16 cellular contexts compared by ENCODE assay signal in the genomic region with DNA sequence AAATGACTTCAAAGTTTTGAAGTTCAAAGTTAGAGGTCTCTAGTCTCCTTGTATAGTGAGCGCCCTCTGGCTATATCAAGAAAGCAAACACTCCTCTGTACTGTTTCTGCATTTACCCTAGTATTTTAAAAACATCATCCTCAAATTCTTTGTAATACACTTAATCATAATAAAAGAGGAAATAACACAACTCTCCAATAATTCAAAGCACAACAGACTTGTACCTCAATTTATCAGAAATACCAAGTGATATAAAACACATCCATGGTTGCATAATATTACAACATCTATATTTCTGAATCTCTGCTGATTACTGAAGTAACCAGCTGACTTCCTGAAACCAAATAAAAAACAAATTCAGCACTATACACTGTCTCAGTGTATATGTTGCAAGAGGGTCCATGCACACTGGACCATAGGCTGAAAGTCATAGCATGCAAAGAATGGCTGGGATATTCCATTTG. TPM values are rescaled to one million over a fixed set of nuclear protein-coding genes. Genes with fewer than 3 reads are reported as not detected.
A peak's percentile ranks its signal among the peaks of the same experiment; 100 is the strongest.
DNase-seq lines count a peak whose midpoint lies in the region; ATAC-seq, FAIRE-seq and TF ChIP-seq lines count a peak whose summit lies in the region.
"Had no signal": no experiment of that assay in that cellular context is flagged by ENCODE, and none has a peak within 500 bp of the region (broad histone marks: within the 10 kb centered on the region; RNA-seq: fewer than 3 reads in every experiment).

No MANE protein-coding gene starts in this region.

- H3K27ac ChIP-seq in ACC112 (ENCODE audit: low read depth, low read length): peak overlapping the region; percentile 44
- H3K27ac ChIP-seq in HepG2 (ENCODE audit: extremely low read length, insufficient read depth, low read length): peak overlapping the region; percentile 27
- H3K27ac ChIP-seq in colonic mucosa: no peak overlapping the region
- H3K27ac ChIP-seq: HL-60 had no signal

- FAIRE-seq in HepG2 (lab: Jason Lieb, UNC): no peak
- FAIRE-seq: GM19239 had no signal

- H3K9me3 Mint-ChIP-seq in HFFc6: no peaks in the 10 kb centered on the region
- H3K9me3 Mint-ChIP-seq: activated naive CD8-positive, alpha-beta T cell treated with anti-CD3 and anti-CD28 coated beads for 36 hours; CD14-positive monocyte; T-cell had no signal

- TF ChIP-seq POLR2A in HepG2 (IDR thresholded peaks at IDR 0.05; ENCODE audit: insufficient read depth in 1 of 2, low read depth in 2 of 2, low read length in 2 of 2): no peak

- H3K27ac Mint-ChIP-seq in HFFc6: peak overlapping the region; percentile 40
- H3K27ac Mint-ChIP-seq: activated naive CD8-positive, alpha-beta T cell treated with anti-CD3 and anti-CD28 coated beads for 36 hours; T-cell had no signal

- no peak for DNase-seq in HFFc6
- DNase-seq in cardiac fibroblast (ENCODE audit: low read depth in 2 of 2): peak; percentile 60 to 71
- no peak for DNase-seq in HepG2 (ENCODE audit: low spot score)
- no peak for DNase-seq in colonic mucosa
- DNase-seq in ecto neural progenitor cell (ENCODE audit: low spot score): no peak
- DNase-seq in activated CD4-positive, alpha-beta T cell treated with anti-CD3 and anti-CD28 coated beads for 1 hour: no peak
- no peak for DNase-seq in EL
- DNase-seq: activated naive CD8-positive, alpha-beta T cell treated with anti-CD3 and anti-CD28 coated beads for 36 hours; NCI-H774; stimulated activated CD4-positive, alpha-beta T cell treated with anti-CD3 and anti-CD28 coated beads, Interleukin-2, amount 100 ng/mL, for 48 hours; stimulated activated naive CD8-positive, alpha-beta T cell treated with anti-CD3 and anti-CD28 coated beads, Interleukin-15, Interleukin-2, amounts not matched to agents 100 U/mL and 50 U/mL, for 24 hours; T-cell had no signal

- TF ChIP-seq CTCF in HFFc6 (IDR thresholded peaks at IDR 0.05): peak; percentile 54; the same call in 1 of the 2 replicates
- TF ChIP-seq CTCF in cardiac fibroblast (IDR thresholded peaks at IDR 0.05; ENCODE audit: low read depth, low read length): peak; percentile 22
- TF ChIP-seq CTCF in HepG2 (CRISPR knock-in tag; IDR thresholded peaks at IDR 0.05): peak; percentile 24; the same call in 1 of the 2 replicates
- no peak for TF ChIP-seq CTCF in colonic mucosa (IDR thresholded peaks at IDR 0.05)

- peaks cover 98% of the 10 kb centered on the region for H3K79me2 ChIP-seq in ACC112 (ENCODE audit: control insufficient read depth, insufficient read depth, low read length, unreplicated experiment)
- peaks cover 99% of the 10 kb centered on the region for H3K79me2 ChIP-seq in HepG2 (ENCODE audit: insufficient read depth, low read length)

- in situ Hi-C loops in HepG2 (cut with HindIII; ENCODE audit: extremely low pct_ligation_motif_present, low pct_unique_long_range_greater_than_20kb): no loop called here

- 0 out of 2 replicates have a peak overlapping the region, but pooled peaks have one; percentile 13 for H3K4me3 ChIP-seq in ACC112 (ENCODE audit: low read depth, low read length)
- no peak overlapping the region for H3K4me3 ChIP-seq in cardiac fibroblast (replicated peaks in 1 of 2; ENCODE audit: low read depth in 2 of 2, low read length in 2 of 2)
- no peak overlapping the region for H3K4me3 ChIP-seq in HepG2 (replicated peaks in 1 of 3; ENCODE audit: insufficient read depth in 1 of 3, low read depth in 2 of 3, low read length in 3 of 3)
- H3K4me3 ChIP-seq in colonic mucosa: no peak overlapping the region

- BruUV-seq in HepG2 (replicated peaks; lab: Mats Ljungman, UMichigan): no TSS peak

- 0 out of 2 replicates have a peak overlapping the region, but pooled peaks have one; percentile 4 for H3K4me2 ChIP-seq in HepG2 (ENCODE audit: low read depth, low read length)

- peaks cover 26% of the 10 kb centered on the region for H3K36me3 ChIP-seq in ACC112 (ENCODE audit: insufficient read depth, low read length)
- peaks cover 9 to 32% of the 10 kb centered on the region in 2 experiments for H3K36me3 ChIP-seq in HepG2 (replicated peaks in 1 of 2; ENCODE audit: control insufficient read depth in 1 of 2, insufficient read depth in 2 of 2, low read length in 2 of 2)
- H3K36me3 ChIP-seq in colonic mucosa: no peaks in the 10 kb centered on the region

- H4K20me1 ChIP-seq in HepG2 (ENCODE audit: insufficient read depth, low read length): peaks cover 93% of the 10 kb centered on the region

- no peak overlapping the region for H3K9ac ChIP-seq in HepG2 (ENCODE audit: insufficient read depth, low read depth, low read length)
- H3K9ac ChIP-seq in colonic mucosa (ENCODE audit: low read depth in 2 of 2, low read length in 2 of 2): no peak overlapping the region

- H3K4me3 Mint-ChIP-seq in HFFc6: no peak overlapping the region
- H3K4me3 Mint-ChIP-seq: activated naive CD8-positive, alpha-beta T cell treated with anti-CD3 and anti-CD28 coated beads for 36 hours; CD14-positive monocyte; T-cell had no signal

- peaks cover 2% of the 10 kb centered on the region; the same call in 1 of the 2 replicates for H3K27me3 Mint-ChIP-seq in HFFc6 (ENCODE audit: insufficient read depth)

- ATAC-seq in HepG2: peak; percentile 50
- ATAC-seq: stimulated activated naive CD8-positive, alpha-beta T cell treated with anti-CD3 and anti-CD28 coated beads, Interleukin-15, Interleukin-2, amounts not matched to agents 100 U/mL and 50 U/mL, for 24 hours; T-cell had no signal

- peaks cover 72% of the 10 kb centered on the region for H3K4me1 Mint-ChIP-seq in HFFc6 (ENCODE audit: low read depth)
- H3K4me1 Mint-ChIP-seq: activated naive CD8-positive, alpha-beta T cell treated with anti-CD3 and anti-CD28 coated beads for 36 hours; T-cell had no signal

- no peaks in the 10 kb centered on the region for H3K27me3 ChIP-seq in ACC112 (ENCODE audit: insufficient read depth, low read length)
- H3K27me3 ChIP-seq in HepG2 (ENCODE audit: control insufficient read depth in 1 of 2, insufficient read depth in 2 of 2, low read length in 2 of 2): no peaks in the 10 kb centered on the region
- no peaks in the 10 kb centered on the region for H3K27me3 ChIP-seq in colonic mucosa

- H2AFZ ChIP-seq in ACC112 (ENCODE audit: low read length, unreplicated experiment): no peak overlapping the region
- no peak overlapping the region for H2AFZ ChIP-seq in HepG2 (ENCODE audit: low read length)

- CTCF ChIA-PET in HepG2 (lab: Yijun Ruan, JAX; ENCODE audit: low intra/inter-chr PET ratio, low total read pairs): interaction anchor here (1.5 kb wide), 1 partner anchor 83 kb away, joined by 7 read pairs; no protein-coding TSS in a partner anchor

- WGBS in HepG2 (ENCODE audit: low lambda C conversion rate): 100% methylated on average over 1 of the region's 1 CpG

- TF ChIP-seq EP300 in HepG2 (IDR thresholded peaks at IDR 0.05; ENCODE audit: low read depth in 2 of 2, low read length in 2 of 2): 0 out of 4 replicates have a peak, but pooled peaks of 1 of the 2 experiments have one; percentile 18
- no peak for TF ChIP-seq EP300 in HepG2 (CRISPR knock-in tag; IDR thresholded peaks at IDR 0.05; ENCODE audit: borderline replicate concordance)

- H3K36me3 Mint-ChIP-seq in HFFc6 (ENCODE audit: low read depth): peaks cover 23% of the 10 kb centered on the region
- H3K36me3 Mint-ChIP-seq: activated naive CD8-positive, alpha-beta T cell treated with anti-CD3 and anti-CD28 coated beads for 36 hours; CD14-positive monocyte; T-cell had no signal

- POLR2A ChIA-PET in HepG2 (lab: Yijun Ruan, JAX): no interaction called here

- intact Hi-C loops in HepG2 (cut with micrococcal nuclease; ENCODE audit: unreplicated experiment) (loop anchor here (5.0 kb wide), 1 partner anchor 71 kb away; no protein-coding TSS in a partner anchor), colonic mucosa (cut with DNase I) (no loop called here)

- TF ChIP-seq RAD21 in HepG2 (CRISPR knock-in tag; IDR thresholded peaks at IDR 0.05): no peak

- H3K9me3 ChIP-seq in HepG2 (ENCODE audit: low read length): no peaks in the 10 kb centered on the region
- H3K9me3 ChIP-seq in colonic mucosa: no peaks in the 10 kb centered on the region

- peaks cover 70% of the 10 kb centered on the region for H3K4me1 ChIP-seq in ACC112 (ENCODE audit: control insufficient read depth, insufficient read depth, low read length, unreplicated experiment)
- peaks cover 72% of the 10 kb centered on the region for H3K4me1 ChIP-seq in HepG2 (ENCODE audit: insufficient read depth, low read length)
- no peaks in the 10 kb centered on the region for H3K4me1 ChIP-seq in colonic mucosa

TF ChIP-seq in HepG2, 621 proteins besides CTCF, POLR2A, EP300 and RAD21 (continues in another document):
- TF ChIP-seq, protein P1, sequence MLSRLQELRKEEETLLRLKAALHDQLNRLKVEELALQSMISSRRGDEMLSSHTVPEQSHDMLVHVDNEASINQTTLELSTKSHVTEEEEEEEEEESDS (CRISPR knock-in tag; IDR thresholded peaks at IDR 0.05; ENCODE audit: borderline replicate concordance): no peak
- TF ChIP-seq FOXA3 (CRISPR knock-in tag; IDR thresholded peaks at IDR 0.05) (0 out of 2 replicates have a peak, but pooled peaks have one; percentile 13), RXRB (CRISPR knock-in tag; IDR thresholded peaks at IDR 0.05; ENCODE audit: borderline replicate concordance) (0 out of 2 replicates have a peak, but pooled peaks have one; percentile 14)

RNA-seq across cellular contexts. Expression of a gene that starts 12.5 kb away (rescaled TPM):
- total RNA-seq in HFFc6 (2021; fragmentation: NEBNext Ultra II Directional; extraction: Animal tissue kit (Norgen Biotek cat#: 25700)): 100 to 1,000 TPM; 181 to 358 (median 200) TPM
- total RNA-seq in HepG2 (2016; rRNA removed; fragmentation: Illumina TruSeq; extraction: Trizol): 65.4 and 107 TPM in 2 replicates
- total RNA-seq in HepG2 (2016; cell fraction: cytosol; rRNA removed; fragmentation: Illumina TruSeq; extraction: Trizol; ENCODE audit: low read depth): 55.1 and 56.4 TPM in 2 replicates
- total RNA-seq in HepG2 (2016; cell fraction: insoluble cytoplasmic fraction; rRNA removed; fragmentation: Illumina TruSeq; extraction: Trizol): 58.2 and 109 TPM in 2 replicates
- 31.2 and 40.2 TPM in 2 replicates for total RNA-seq in HepG2 (2016; cell fraction: membrane; rRNA removed; fragmentation: Illumina TruSeq; extraction: Trizol)
- total RNA-seq in HepG2 (2016; cell fraction: nucleus; rRNA removed; fragmentation: Illumina TruSeq; extraction: Trizol): 140 and 154 TPM in 2 replicates
- 117 and 161 TPM in 2 replicates for polyA plus RNA-seq in HepG2 (2011; rRNA removed)
- polyA plus RNA-seq in HepG2 (2011; cell fraction: cytosol; rRNA removed): 48.7 and 83.1 TPM in 2 replicates
- polyA plus RNA-seq in HepG2 (2011; cell fraction: nucleus; rRNA removed): 63.2 and 66.3 TPM in 2 replicates
- polyA plus RNA-seq in HepG2 (2012): 380 and 471 TPM in 2 replicates
- 4.4 and 5.3 TPM in 2 replicates for polyA plus RNA-seq in HepG2 (2016; cell fraction: cytosol; fragmentation: Illumina TruSeq; extraction: Trizol; ENCODE audit: low read depth)
- polyA plus RNA-seq in HepG2 (2016; cell fraction: insoluble cytoplasmic fraction; fragmentation: Illumina TruSeq; extraction: Trizol; ENCODE audit: low read depth): 50.2 and 53.0 TPM in 2 replicates
- polyA plus RNA-seq in HepG2 (2016; cell fraction: membrane; fragmentation: Illumina TruSeq; extraction: Trizol; ENCODE audit: low read depth): 12.8 and 17.0 TPM in 2 replicates
- 140 and 144 TPM in 2 replicates for polyA plus RNA-seq in HepG2 (2016; cell fraction: nucleus; fragmentation: Illumina TruSeq; extraction: Trizol; ENCODE audit: insufficient read depth, low read depth)
- 4.7 and 59.2 TPM in 2 replicates for polyA minus RNA-seq in HepG2 (2011; rRNA and poly(A)+ RNA removed; ENCODE audit: low replicate concordance)
- 147 and 173 TPM in 2 replicates for polyA minus RNA-seq in HepG2 (2011; cell fraction: cytosol; rRNA and poly(A)+ RNA removed)
- polyA minus RNA-seq in HepG2 (2011; cell fraction: nucleus; rRNA and poly(A)+ RNA removed): 370 and 469 TPM in 2 replicates
- 100 to 1,000 TPM in 1 of 2 donors, 10 to 100 TPM in 1; 66.7 to 245 TPM for total RNA-seq in colonic mucosa
- polyA plus RNA-seq: CD14-positive monocyte had no signal

Comparison
In these comparisons a context has a peak if more than half of its experiments do, and no peak if none do; other contexts are left out.
1. DNase-seq: peak in cardiac fibroblast (2 of 2); none in HFFc6 (single experiment), HepG2 (single experiment), colonic mucosa (single experiment), ecto neural progenitor cell (single experiment), activated CD4-positive, alpha-beta T cell treated with anti-CD3 and anti-CD28 coated beads for 1 hour (single experiment) and EL (single experiment).